In the genomic region with DNA sequence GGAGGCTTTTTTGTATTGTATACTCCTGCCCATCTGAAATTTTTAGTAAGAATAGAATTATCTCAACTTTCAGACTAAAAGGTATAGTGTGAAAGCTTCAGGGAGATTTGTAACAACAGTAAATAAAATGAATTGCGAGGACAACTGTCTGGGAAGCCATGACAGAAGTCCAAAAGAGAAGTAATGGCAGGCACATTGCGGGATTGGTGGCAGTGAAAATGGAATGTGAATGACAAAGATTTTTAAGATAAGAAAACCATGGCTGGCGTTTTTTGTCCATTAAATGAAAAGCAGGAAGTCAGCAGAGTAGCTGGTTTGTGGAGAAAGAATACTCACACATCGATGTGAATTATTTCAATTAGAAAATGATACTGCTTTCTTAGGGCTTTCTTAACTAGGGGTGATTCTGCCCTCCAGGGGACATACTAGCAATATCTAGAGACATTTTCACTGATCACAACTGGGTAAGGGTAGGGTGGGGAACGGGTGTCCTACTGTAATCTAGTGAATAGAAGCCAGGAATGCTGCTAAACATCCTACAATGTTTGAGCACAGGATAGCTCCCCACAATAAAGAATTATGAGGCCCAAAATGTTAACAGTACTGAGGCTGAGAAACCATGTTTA, we compare ENCODE assay signal across 10 cellular contexts. TPM values are rescaled to one million over a fixed set of nuclear protein-coding genes. Genes with fewer than 3 reads are reported as not detected.
A peak's percentile ranks its signal among the peaks of the same experiment; 100 is the strongest.
DNase-seq lines count a peak whose midpoint lies in the region; ATAC-seq, FAIRE-seq and TF ChIP-seq lines count a peak whose summit lies in the region.
"Had no signal": no experiment of that assay in that cellular context is flagged by ENCODE, and none has a peak within 500 bp of the region (broad histone marks: within the 10 kb centered on the region; RNA-seq: fewer than 3 reads in every experiment).

No MANE protein-coding gene starts in this region.

- intact Hi-C loops in heart right ventricle (cut with DNase I) (loop anchor here in 6 of 10 donors (5.0 to 10.0 kb wide), 6 partner anchors 96 to 426 kb away; a partner anchor contains a TSS), Right ventricle myocardium inferior (cut with DNase I) (no loop called here), ascending aorta (cut with DNase I) (loop anchor here (10.0 kb wide), 2 partner anchors 376 to 1874 kb away; a partner anchor contains a TSS), HepG2 (cut with micrococcal nuclease; ENCODE audit: unreplicated experiment) (loop anchor here (5.0 kb wide), 2 partner anchors 99 to 426 kb away; a partner anchor contains a TSS), uterus (cut with DNase I; ENCODE audit: low total_unique reads) (no loop called here)

- H3K36me3 ChIP-seq in heart right ventricle = peaks cover 0 to 12% (median 0%) of the 10 kb centered on the region in 9 donors
- no peaks in the 10 kb centered on the region for H3K36me3 ChIP-seq in ascending aorta
- H3K36me3 ChIP-seq in HepG2 (replicated peaks in 1 of 2; ENCODE audit: control insufficient read depth in 1 of 2, insufficient read depth in 2 of 2, low read length in 2 of 2) = no peaks in the 10 kb centered on the region; a peak in 2 of 5 replicates
- no peaks in the 10 kb centered on the region for H3K36me3 ChIP-seq in uterus

- H3K27me3 ChIP-seq in heart right ventricle (no peaks in the 10 kb centered on the region), ascending aorta (no peaks in the 10 kb centered on the region), HepG2 (ENCODE audit: control insufficient read depth in 1 of 2, insufficient read depth in 2 of 2, low read length in 2 of 2) (peaks cover 0 to 2% of the 10 kb centered on the region in 2 experiments; a peak in 1 of 5 replicates), uterus (no peaks in the 10 kb centered on the region)

- H3K79me2 ChIP-seq in HepG2 (ENCODE audit: insufficient read depth, low read length) = peaks cover 87% of the 10 kb centered on the region

- no TSS peak for BruUV-seq in HepG2 (replicated peaks; lab: Mats Ljungman, UMichigan)

- in situ Hi-C loops in HepG2 (cut with HindIII; ENCODE audit: extremely low pct_ligation_motif_present, low pct_unique_long_range_greater_than_20kb) = no loop called here

- no peak for TF ChIP-seq CTCF in heart right ventricle (IDR thresholded peaks at IDR 0.05)
- TF ChIP-seq CTCF in ascending aorta (IDR thresholded peaks at IDR 0.05) = no peak
- peak; percentile 16; the same call in 1 of the 2 replicates for TF ChIP-seq CTCF in HepG2 (CRISPR knock-in tag; IDR thresholded peaks at IDR 0.05)
- TF ChIP-seq CTCF in uterus (IDR thresholded peaks at IDR 0.05) = no peak

- H3K27ac ChIP-seq in heart right ventricle = peak overlapping the region in 5 of 10 donors; percentile 80 to 93 (median 91)
- H3K27ac ChIP-seq in ascending aorta = peak overlapping the region in 1 of 2 donors; percentile 97
- peak overlapping the region; percentile 96 for H3K27ac ChIP-seq in HepG2 (ENCODE audit: extremely low read length, insufficient read depth, low read length)
- H3K27ac ChIP-seq in uterus = peak overlapping the region in 1 of 2 donors; percentile 93

- TF ChIP-seq POLR2A in HepG2 (IDR thresholded peaks at IDR 0.05; ENCODE audit: insufficient read depth in 1 of 2, low read depth in 2 of 2, low read length in 2 of 2) = no peak
- no peak for TF ChIP-seq POLR2A in uterus (IDR thresholded peaks at IDR 0.05)

- no peak for FAIRE-seq in HepG2 (lab: Jason Lieb, UNC)

- H3K9me3 ChIP-seq in heart right ventricle (no peaks in the 10 kb centered on the region), ascending aorta (no peaks in the 10 kb centered on the region), HepG2 (ENCODE audit: low read length) (no peaks in the 10 kb centered on the region), uterus (no peaks in the 10 kb centered on the region)

- H3K9ac ChIP-seq in HepG2 (ENCODE audit: insufficient read depth, low read depth, low read length) = peak overlapping the region; percentile 93

- 48 to 51% methylated on average over 5 of the region's 5 CpGs for WGBS in heart right ventricle, 2 donors
- WGBS in HepG2 (ENCODE audit: low lambda C conversion rate) = 45% methylated on average over 5 of the region's 5 CpGs

- no peak for TF ChIP-seq EP300 in HepG2 (IDR thresholded peaks at IDR 0.05; ENCODE audit: low read depth in 2 of 2, low read length in 2 of 2)
- no peak for TF ChIP-seq EP300 in HepG2 (CRISPR knock-in tag; IDR thresholded peaks at IDR 0.05; ENCODE audit: borderline replicate concordance)

- H3K4me2 ChIP-seq in HepG2 (ENCODE audit: low read depth, low read length) = peak overlapping the region; percentile 75

- DNase-seq in heart right ventricle (no peak), Right ventricle myocardium inferior (ENCODE audit: missing footprints) (no peak), ascending aorta (ENCODE audit: low spot score in 2 of 2) (no peak), HepG2 (ENCODE audit: low spot score) (no peak), uterus (no peak), hepatic stellate cell (ENCODE audit: low spot score) (no peak)
- DNase-seq: effector memory CD8-positive, alpha-beta T cell; T-cell had no signal

- ATAC-seq in heart right ventricle = no peak
- no peak for ATAC-seq in Right ventricle myocardium inferior
- ATAC-seq in HepG2 = no peak
- ATAC-seq in GM18498 (IDR thresholded peaks at IDR 0.05; ENCODE audit: unreplicated experiment) = no peak
- ATAC-seq in HG03045 (IDR thresholded peaks at IDR 0.05; ENCODE audit: unreplicated experiment) = no peak
- ATAC-seq: effector memory CD8-positive, alpha-beta T cell; T-cell had no signal

- no peak overlapping the region for H2AFZ ChIP-seq in HepG2 (ENCODE audit: low read length)

- POLR2A ChIA-PET in HepG2 (lab: Yijun Ruan, JAX) = interaction anchor here (5.7 kb wide), 1 partner anchor 12 kb away, joined by 56 read pairs; no protein-coding TSS in a partner anchor

- H3K4me3 ChIP-seq in heart right ventricle = peak overlapping the region in 9 of 10 donors; percentile 53 to 91 (median 73)
- peak overlapping the region; percentile 80 to 85 for H3K4me3 ChIP-seq in ascending aorta
- H3K4me3 ChIP-seq in HepG2 (replicated peaks in 1 of 3; ENCODE audit: insufficient read depth in 1 of 3, low read depth in 2 of 3, low read length in 3 of 3) = peak overlapping the region; percentile 59 to 91 (median 88); a peak in 5 of 6 replicates
- peak overlapping the region; percentile 83 to 85 for H3K4me3 ChIP-seq in uterus

- no peak for TF ChIP-seq RAD21 in HepG2 (CRISPR knock-in tag; IDR thresholded peaks at IDR 0.05)

- peaks cover 3 to 56% (median 40%) of the 10 kb centered on the region in 9 donors for H3K4me1 ChIP-seq in heart right ventricle
- H3K4me1 ChIP-seq in ascending aorta = peaks cover 0 to 13% of the 10 kb centered on the region in 2 donors
- peaks cover 41% of the 10 kb centered on the region for H3K4me1 ChIP-seq in HepG2 (ENCODE audit: insufficient read depth, low read length)
- peaks cover 0 to 7% of the 10 kb centered on the region in 2 donors for H3K4me1 ChIP-seq in uterus

- H4K20me1 ChIP-seq in HepG2 (ENCODE audit: insufficient read depth, low read length) = no peaks in the 10 kb centered on the region

- CTCF ChIA-PET in HepG2 (lab: Yijun Ruan, JAX; ENCODE audit: low intra/inter-chr PET ratio, low total read pairs) = no interaction called here

RNA-seq across cellular contexts. Expression of a gene that starts 1.6 kb away (rescaled TPM):
- 10 to 100 TPM in 4 of 10 donors, 1 to 10 TPM in 6; 7.6 to 11.4 (median 9.5) TPM for total RNA-seq in heart right ventricle
- polyA plus RNA-seq in heart right ventricle = 1 to 10 TPM; 1.9 to 2.1 TPM
- total RNA-seq in Right ventricle myocardium inferior = 7.4 TPM
- total RNA-seq in ascending aorta = 2.0 TPM
- total RNA-seq in HepG2 (2016; rRNA removed; fragmentation: Illumina TruSeq; extraction: Trizol) = 11.2 and 16.8 TPM in 2 replicates
- total RNA-seq in HepG2 (2016; cell fraction: cytosol; rRNA removed; fragmentation: Illumina TruSeq; extraction: Trizol; ENCODE audit: low read depth) = 3.0 and 3.6 TPM in 2 replicates
- total RNA-seq in HepG2 (2016; cell fraction: insoluble cytoplasmic fraction; rRNA removed; fragmentation: Illumina TruSeq; extraction: Trizol) = 11.0 and 16.0 TPM in 2 replicates
- 5.2 and 6.0 TPM in 2 replicates for total RNA-seq in HepG2 (2016; cell fraction: membrane; rRNA removed; fragmentation: Illumina TruSeq; extraction: Trizol)
- 14.8 and 18.0 TPM in 2 replicates for total RNA-seq in HepG2 (2016; cell fraction: nucleus; rRNA removed; fragmentation: Illumina TruSeq; extraction: Trizol)
- polyA plus RNA-seq in HepG2 (2011; rRNA removed) = 3.5 and 4.4 TPM in 2 replicates
- polyA plus RNA-seq in HepG2 (2011; cell fraction: cytosol; rRNA removed) = 1.6 and 2.5 TPM in 2 replicates
- polyA plus RNA-seq in HepG2 (2011; cell fraction: nucleus; rRNA removed) = 4.4 and 4.5 TPM in 2 replicates
- polyA plus RNA-seq in HepG2 (2012) = 3.2 and 4.8 TPM in 2 replicates
- 0.24 and 0.34 TPM in 2 replicates for polyA plus RNA-seq in HepG2 (2016; cell fraction: cytosol; fragmentation: Illumina TruSeq; extraction: Trizol; ENCODE audit: low read depth)
- polyA plus RNA-seq in HepG2 (2016; cell fraction: insoluble cytoplasmic fraction; fragmentation: Illumina TruSeq; extraction: Trizol; ENCODE audit: low read depth) = 10.1 TPM in 2 replicates
- 0.60 and 0.72 TPM in 2 replicates for polyA plus RNA-seq in HepG2 (2016; cell fraction: membrane; fragmentation: Illumina TruSeq; extraction: Trizol; ENCODE audit: low read depth)
- 13.1 and 17.1 TPM in 2 replicates for polyA plus RNA-seq in HepG2 (2016; cell fraction: nucleus; fragmentation: Illumina TruSeq; extraction: Trizol; ENCODE audit: insufficient read depth, low read depth)
- 10.1 and 20.2 TPM in 2 replicates for polyA minus RNA-seq in HepG2 (2011; rRNA and poly(A)+ RNA removed; ENCODE audit: low replicate concordance)
- 6.4 and 7.4 TPM in 2 replicates for polyA minus RNA-seq in HepG2 (2011; cell fraction: cytosol; rRNA and poly(A)+ RNA removed)
- polyA minus RNA-seq in HepG2 (2011; cell fraction: nucleus; rRNA and poly(A)+ RNA removed) = 26.0 and 33.7 TPM in 2 replicates
- total RNA-seq in uterus = 10 to 100 TPM; 14.7 to 28.9 (median 21.3) TPM

RNA-seq across cellular contexts. Expression of a gene that starts 2.0 kb away (rescaled TPM):
- total RNA-seq in heart right ventricle (10 to 100 TPM; 23.5 to 50.7 (median 34.1) TPM), Right ventricle myocardium inferior (24.9 TPM), ascending aorta (16.0 TPM), HepG2 (2016; rRNA removed; fragmentation: Illumina TruSeq; extraction: Trizol) (61.1 and 71.6 TPM in 2 replicates), uterus (100 to 1,000 TPM in 2 of 4 donors, 10 to 100 TPM in 2; 51.2 to 196 (median 132) TPM)
- polyA plus RNA-seq in heart right ventricle (10 to 100 TPM in 1 of 2 donors, 1 to 10 TPM in 1; 9.4 to 20.3 TPM), HepG2 (2011; rRNA removed) (39.5 and 40.0 TPM in 2 replicates)
- total RNA-seq in HepG2 (2016; cell fraction: cytosol; rRNA removed; fragmentation: Illumina TruSeq; extraction: Trizol; ENCODE audit: low read depth) = 43.6 and 66.5 TPM in 2 replicates
- total RNA-seq in HepG2 (2016; cell fraction: insoluble cytoplasmic fraction; rRNA removed; fragmentation: Illumina TruSeq; extraction: Trizol) = 64.7 and 69.5 TPM in 2 replicates
- 41.9 and 47.7 TPM in 2 replicates for total RNA-seq in HepG2 (2016; cell fraction: membrane; rRNA removed; fragmentation: Illumina TruSeq; extraction: Trizol)
- 142 and 164 TPM in 2 replicates for total RNA-seq in HepG2 (2016; cell fraction: nucleus; rRNA removed; fragmentation: Illumina TruSeq; extraction: Trizol)
- polyA plus RNA-seq in HepG2 (2011; cell fraction: cytosol; rRNA removed) = 11.0 and 21.3 TPM in 2 replicates
- 67.8 and 83.9 TPM in 2 replicates for polyA plus RNA-seq in HepG2 (2011; cell fraction: nucleus; rRNA removed)
- polyA plus RNA-seq in HepG2 (2012) = 24.1 and 34.9 TPM in 2 replicates
- polyA plus RNA-seq in HepG2 (2016; cell fraction: cytosol; fragmentation: Illumina TruSeq; extraction: Trizol; ENCODE audit: low read depth) = 2.1 and 2.6 TPM in 2 replicates
- 35.5 and 37.3 TPM in 2 replicates for polyA plus RNA-seq in HepG2 (2016; cell fraction: insoluble cytoplasmic fraction; fragmentation: Illumina TruSeq; extraction: Trizol; ENCODE audit: low read depth)
- polyA plus RNA-seq in HepG2 (2016; cell fraction: membrane; fragmentation: Illumina TruSeq; extraction: Trizol; ENCODE audit: low read depth) = 4.3 and 5.2 TPM in 2 replicates
- 118 and 119 TPM in 2 replicates for polyA plus RNA-seq in HepG2 (2016; cell fraction: nucleus; fragmentation: Illumina TruSeq; extraction: Trizol; ENCODE audit: insufficient read depth, low read depth)
- polyA minus RNA-seq in HepG2 (2011; rRNA and poly(A)+ RNA removed; ENCODE audit: low replicate concordance) = 51.6 and 65.8 TPM in 2 replicates
- 24.1 and 39.3 TPM in 2 replicates for polyA minus RNA-seq in HepG2 (2011; cell fraction: cytosol; rRNA and poly(A)+ RNA removed)
- 500 and 521 TPM in 2 replicates for polyA minus RNA-seq in HepG2 (2011; cell fraction: nucleus; rRNA and poly(A)+ RNA removed)

Comparison
In these comparisons a context has a peak if more than half of its experiments do, and no peak if none do; other contexts are left out.
1. intact Hi-C loops: an anchor here in heart right ventricle (5.0 to 10.0 kb wide), ascending aorta (10.0 kb wide) and HepG2 (5.0 kb wide); none called in Right ventricle myocardium inferior and uterus.